In the genomic region with DNA sequence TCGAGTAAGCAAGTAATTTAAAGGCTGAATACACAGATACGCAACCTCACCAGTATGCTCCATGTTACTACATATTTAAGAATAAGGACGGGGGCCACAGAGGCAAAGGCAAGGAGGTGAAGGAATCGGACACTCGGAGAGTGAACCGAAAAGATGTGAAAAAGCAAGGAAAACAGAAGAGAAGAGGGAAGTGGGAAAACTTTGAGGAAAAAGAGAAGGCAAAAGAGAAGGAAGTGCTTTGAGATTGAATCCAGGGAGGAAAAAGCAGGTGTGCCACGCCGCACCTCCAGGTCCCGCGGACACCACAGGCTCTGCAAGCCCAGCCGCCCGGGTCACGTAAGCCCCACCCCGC, we compare ENCODE assay signal across 8 cellular contexts. TPM values are rescaled to one million over a fixed set of nuclear protein-coding genes. Genes with fewer than 3 reads are reported as not detected.
A peak's percentile ranks its signal among the peaks of the same experiment; 100 is the strongest.
DNase-seq lines count a peak whose midpoint lies in the region; ATAC-seq and TF ChIP-seq lines count a peak whose summit lies in the region.

No MANE protein-coding gene starts in this region.

- H3K36me3 Mint-ChIP-seq in naive thymus-derived CD4-positive, alpha-beta T cell = peaks cover 4 to 9% (median 6%) of the 10 kb centered on the region in 5 donors

- H3K4me3 ChIP-seq in ACC112 (ENCODE audit: low read depth, low read length) (peak overlapping the region; percentile 85), coronary artery (peak overlapping the region; percentile 85)
- H3K4me3 ChIP-seq in Jurkat, Clone E6-1 (ENCODE audit: low read length) = peak overlapping the region; percentile 84
- H3K4me3 ChIP-seq in naive thymus-derived CD4-positive, alpha-beta T cell (ENCODE audit: low read length) = peak overlapping the region; percentile 88

- no peaks in the 10 kb centered on the region for H3K36me3 ChIP-seq in ACC112 (ENCODE audit: insufficient read depth, low read length)
- H3K36me3 ChIP-seq in naive thymus-derived CD4-positive, alpha-beta T cell (ENCODE audit: control insufficient read depth in 2 of 3, insufficient read depth in 3 of 3, low read length in 3 of 3) = peaks cover 0 to 3% (median 0%) of the 10 kb centered on the region in 3 experiments

- peak overlapping the region; percentile 89 to 97 (median 96) for H3K27ac Mint-ChIP-seq in naive thymus-derived CD4-positive, alpha-beta T cell

- CTCF ChIA-PET in naive thymus-derived CD4-positive, alpha-beta T cell (lab: Charles Lee) = interaction anchor here (0.6 kb wide), 1 partner anchor 55 kb away, joined by 3 read pairs; no protein-coding TSS in a partner anchor

- DNase-seq in Jurkat, Clone E6-1 (ENCODE audit: low read depth, low spot score) = no peak
- DNase-seq in coronary artery (ENCODE audit: low spot score) = no peak
- DNase-seq in naive thymus-derived CD4-positive, alpha-beta T cell = no peak
- DNase-seq in NCI-H748 treated with DMSO at 0.1 percent for 48 hours (lab: John Stamatoyannopoulos, UW) = no peak
- no peak for DNase-seq in OCI-M1 (lab: John Stamatoyannopoulos, UW)

- H3K4me3 Mint-ChIP-seq in naive thymus-derived CD4-positive, alpha-beta T cell = peak overlapping the region; percentile 86 to 100 (median 96)

- peak overlapping the region; percentile 86 for H2AFZ ChIP-seq in ACC112 (ENCODE audit: low read length, unreplicated experiment)

- peaks cover 16 to 50% (median 38%) of the 10 kb centered on the region in 7 donors for H3K4me1 Mint-ChIP-seq in naive thymus-derived CD4-positive, alpha-beta T cell

- H3K9me3 Mint-ChIP-seq in naive thymus-derived CD4-positive, alpha-beta T cell = peaks cover 0 to 4% (median 0%) of the 10 kb centered on the region in 11 donors

- H3K27me3 ChIP-seq in ACC112 (ENCODE audit: insufficient read depth, low read length) = no peaks in the 10 kb centered on the region
- no peaks in the 10 kb centered on the region for H3K27me3 ChIP-seq in naive thymus-derived CD4-positive, alpha-beta T cell (ENCODE audit: control insufficient read depth in 2 of 2, insufficient read depth in 2 of 2, low read length in 2 of 2)

- H3K27ac ChIP-seq in ACC112 (ENCODE audit: low read depth, low read length) (0 out of 2 replicates have a peak overlapping the region, but pooled peaks have one; percentile 12), coronary artery (peak overlapping the region; percentile 96 to 98)
- peak overlapping the region; percentile 96 for H3K27ac ChIP-seq in naive thymus-derived CD4-positive, alpha-beta T cell (ENCODE audit: low read depth, low read length)

- no peaks in the 10 kb centered on the region for H3K27me3 Mint-ChIP-seq in naive thymus-derived CD4-positive, alpha-beta T cell

- intact Hi-C loops in naive thymus-derived CD4-positive, alpha-beta T cell (cut with micrococcal nuclease) = loop anchor here (1.0 to 5.0 kb wide), 12 partner anchors 37 to 1901 kb away; a partner anchor contains a TSS

- no peak for TF ChIP-seq CTCF in coronary artery (IDR thresholded peaks at IDR 0.05)

- ATAC-seq in GM19397 (IDR thresholded peaks at IDR 0.05; ENCODE audit: unreplicated experiment) (peak; percentile 7), GM19463 (IDR thresholded peaks at IDR 0.05; ENCODE audit: unreplicated experiment) (no peak)
- no peak for ATAC-seq in naive thymus-derived CD4-positive, alpha-beta T cell

- H3K79me2 ChIP-seq in ACC112 (ENCODE audit: control insufficient read depth, insufficient read depth, low read length, unreplicated experiment) = peaks cover 44% of the 10 kb centered on the region

- H3K4me1 ChIP-seq in ACC112 (ENCODE audit: control insufficient read depth, insufficient read depth, low read length, unreplicated experiment) = peaks cover 4% of the 10 kb centered on the region
- peaks cover 12 to 24% of the 10 kb centered on the region in 2 donors for H3K4me1 ChIP-seq in naive thymus-derived CD4-positive, alpha-beta T cell (ENCODE audit: control insufficient read depth in 2 of 2, insufficient read depth in 2 of 2, low read length in 2 of 2)

- no peaks in the 10 kb centered on the region for H3K9me3 ChIP-seq in naive thymus-derived CD4-positive, alpha-beta T cell (ENCODE audit: control insufficient read depth in 2 of 3, low read length in 3 of 3)

- POLR2A ChIA-PET in naive thymus-derived CD4-positive, alpha-beta T cell (lab: Charles Lee) = interaction anchor here (0.5 to 1.8 kb wide), 9 partner anchors 9 to 567 kb away, joined by 3 to 10 read pairs (median 5); a partner anchor contains a TSS

RNA-seq across cellular contexts. Expression of a gene that starts 0.4 kb away (rescaled TPM):
- polyA plus RNA-seq in Jurkat, Clone E6-1 (2012; ENCODE audit: insufficient read depth, insufficient read length) = 13.1 TPM
- 10 to 100 TPM; 30.9 to 57.9 (median 45.3) TPM for total RNA-seq in naive thymus-derived CD4-positive, alpha-beta T cell
- polyA plus RNA-seq in naive thymus-derived CD4-positive, alpha-beta T cell = 10 to 100 TPM in 1 of 2 donors, 1 to 10 TPM in 1; 8.0 to 11.4 TPM

RNA-seq across cellular contexts. Expression of a gene that starts 4.7 kb away (rescaled TPM):
- polyA plus RNA-seq in Jurkat, Clone E6-1 (2012; ENCODE audit: insufficient read depth, insufficient read length) = 168 TPM
- total RNA-seq in naive thymus-derived CD4-positive, alpha-beta T cell = 10 to 100 TPM; 21.5 to 58.8 (median 39.4) TPM
- polyA plus RNA-seq in naive thymus-derived CD4-positive, alpha-beta T cell = 100 to 1,000 TPM; 112 to 165 TPM

Comparison
In these comparisons a context has a peak if more than half of its experiments do, and no peak if none do; other contexts are left out.
1. H3K27ac ChIP-seq: peak in every context shown above with its lines; median percentile 97 in coronary artery; 96 in naive thymus-derived CD4-positive, alpha-beta T cell; 12 in ACC112.